Comparison of ENCODE assay signal across 20 cellular contexts in genomic region chr1:38534473-38534823, GRCh38.
DNase-seq lines count a peak whose midpoint lies in the region; ATAC-seq, FAIRE-seq and TF ChIP-seq lines count a peak whose summit lies in the region.
"Had no signal": no experiment of that assay in that cellular context is flagged by ENCODE, and none has a peak within 500 bp of the region (broad histone marks: within the 10 kb centered on the region; RNA-seq: fewer than 3 reads in every experiment).

No MANE protein-coding gene starts in this region.

- in situ Hi-C loops in K562 (cut with MboI) = no loop called here

- H3K4me1 ChIP-seq in CD8-positive, alpha-beta memory T cell (ENCODE audit: insufficient read depth, low read length) = no peaks in the 10 kb centered on the region
- H3K4me1 ChIP-seq in K562 (replicated peaks in 1 of 2; ENCODE audit: control insufficient read depth in 2 of 2, insufficient read depth in 2 of 2, low read length in 2 of 2) (peaks cover 9 to 16% of the 10 kb centered on the region in 2 experiments), neural progenitor cell (no peaks in the 10 kb centered on the region), smooth muscle cell (ENCODE audit: low read depth) (no peaks in the 10 kb centered on the region)
- H3K4me1 ChIP-seq: BLaER1 had no signal

- H3K4me1 Mint-ChIP-seq in CD8-positive, alpha-beta memory T cell = no peaks in the 10 kb centered on the region
- peaks cover 7% of the 10 kb centered on the region for H3K4me1 Mint-ChIP-seq in neural progenitor cell

- H3K36me3 Mint-ChIP-seq in CD8-positive, alpha-beta memory T cell = peaks cover 0 to 2% (median 0%) of the 10 kb centered on the region in 3 donors
- no peaks in the 10 kb centered on the region for H3K36me3 Mint-ChIP-seq in neural progenitor cell
- H3K36me3 Mint-ChIP-seq: CD8-positive, alpha-beta T cell had no signal

- intact Hi-C loops in K562 (cut with micrococcal nuclease) = no loop called here

- POLR2A ChIA-PET in CD8-positive, alpha-beta memory T cell (lab: Charles Lee) = no interaction called here
- POLR2A ChIA-PET in K562 (lab: Yijun Ruan, JAX) = interaction anchor here (0.7 to 1.6 kb wide), 7 partner anchors 9 to 506 kb away, joined by 3 to 5 read pairs (median 4); no protein-coding TSS in a partner anchor

- H3K4me2 ChIP-seq in K562 (ENCODE audit: insufficient read depth, low read length) (no peak overlapping the region; the same call in 1 of the 2 replicates), neural progenitor cell (no peak overlapping the region), smooth muscle cell (no peak overlapping the region)
- H3K4me2 ChIP-seq: BLaER1, GM23338 had no signal

- H3K27ac Mint-ChIP-seq in CD8-positive, alpha-beta memory T cell = no peak overlapping the region
- no peak overlapping the region for H3K27ac Mint-ChIP-seq in neural progenitor cell
- H3K27ac Mint-ChIP-seq: CD8-positive, alpha-beta T cell; GM23338; HFFc6 had no signal

- no peak overlapping the region for H3K4me3 Mint-ChIP-seq in CD8-positive, alpha-beta memory T cell
- no peak overlapping the region for H3K4me3 Mint-ChIP-seq in neural progenitor cell
- H3K4me3 Mint-ChIP-seq: CD8-positive, alpha-beta T cell; GM23338; HFFc6 had no signal

- no TSS peak for BruUV-seq in K562 (replicated peaks; lab: Mats Ljungman, UMichigan)

- no peak for TF ChIP-seq POLR2A in K562 (conservative IDR thresholded peaks at IDR 0.05)

- H3F3A ChIP-seq in neural progenitor cell (ENCODE audit: low read depth) (peaks cover 4% of the 10 kb centered on the region), smooth muscle cell (ENCODE audit: low read depth) (no peaks in the 10 kb centered on the region)

- H3K27ac ChIP-seq in CD8-positive, alpha-beta memory T cell (ENCODE audit: low read depth, low read length) = peak overlapping the region; percentile 17
- H3K27ac ChIP-seq in K562 (ENCODE audit: extremely low read depth, low read depth, low read length) (peak overlapping the region; percentile 36; the same call in 2 of the 3 replicates), neural progenitor cell (no peak overlapping the region), smooth muscle cell (ENCODE audit: low read depth) (no peak overlapping the region)
- H3K27ac ChIP-seq: BLaER1 had no signal

- no peaks in the 10 kb centered on the region for H3K9me3 Mint-ChIP-seq in CD8-positive, alpha-beta memory T cell
- H3K9me3 Mint-ChIP-seq in neural progenitor cell = no peaks in the 10 kb centered on the region
- H3K9me3 Mint-ChIP-seq: CD8-positive, alpha-beta T cell; GM23338 had no signal

- no peaks in the 10 kb centered on the region for H3K9me3 ChIP-seq in CD8-positive, alpha-beta memory T cell (ENCODE audit: low read length)
- H3K9me3 ChIP-seq in MG63 = no peaks in the 10 kb centered on the region
- H3K9me3 ChIP-seq in K562 (replicated peaks; ENCODE audit: control insufficient read depth, insufficient read depth, low read depth, low read length) = no peaks in the 10 kb centered on the region
- H3K9me3 ChIP-seq in neural progenitor cell (ENCODE audit: low read depth) = no peaks in the 10 kb centered on the region
- H3K9me3 ChIP-seq in smooth muscle cell (replicated peaks; ENCODE audit: low read depth) = no peaks in the 10 kb centered on the region
- H3K9me3 ChIP-seq: BLaER1 had no signal

- H3K9me1 ChIP-seq in K562 (ENCODE audit: control insufficient read depth, insufficient read depth, low read length) = no peaks in the 10 kb centered on the region

- H3K27me3 ChIP-seq in CD8-positive, alpha-beta memory T cell (ENCODE audit: insufficient read depth, low read length, poor library complexity, severe bottlenecking) = no peaks in the 10 kb centered on the region
- H3K27me3 ChIP-seq in MG63 (no peaks in the 10 kb centered on the region), K562 (ENCODE audit: control insufficient read depth in 2 of 2, insufficient read depth in 2 of 2, low read length in 2 of 2) (no peaks in the 10 kb centered on the region), neural progenitor cell (no peaks in the 10 kb centered on the region), smooth muscle cell (ENCODE audit: low read depth) (no peaks in the 10 kb centered on the region)
- H3K27me3 ChIP-seq: BLaER1 had no signal

- H3K9ac ChIP-seq in K562 (ENCODE audit: insufficient read depth in 1 of 2, low read depth in 2 of 2, low read length in 2 of 2) = no peak overlapping the region
- H3K9ac ChIP-seq in neural progenitor cell = no peak overlapping the region
- H3K9ac ChIP-seq in smooth muscle cell (ENCODE audit: low read depth) = no peak overlapping the region
- H3K9ac ChIP-seq: BLaER1 had no signal

- TF ChIP-seq EP300 in K562 (IDR thresholded peaks at IDR 0.05; ENCODE audit: low read length) = no peak

- H3K79me2 ChIP-seq in K562 (ENCODE audit: control insufficient read depth, insufficient read depth, low read length) = no peaks in the 10 kb centered on the region
- H3K79me2 ChIP-seq in neural progenitor cell (ENCODE audit: low read depth) = no peaks in the 10 kb centered on the region
- no peaks in the 10 kb centered on the region for H3K79me2 ChIP-seq in smooth muscle cell (ENCODE audit: low read depth)

- H3K36me3 ChIP-seq in CD8-positive, alpha-beta memory T cell (ENCODE audit: insufficient read depth, low read length) = no peaks in the 10 kb centered on the region
- H3K36me3 ChIP-seq in MG63 (no peaks in the 10 kb centered on the region), K562 (ENCODE audit: control insufficient read depth, insufficient read depth, low read length) (no peaks in the 10 kb centered on the region), neural progenitor cell (no peaks in the 10 kb centered on the region), smooth muscle cell (ENCODE audit: low read depth) (no peaks in the 10 kb centered on the region)
- H3K36me3 ChIP-seq: BLaER1 had no signal

- peaks cover 9 to 38% of the 10 kb centered on the region in 2 donors for H3K27me3 Mint-ChIP-seq in CD8-positive, alpha-beta memory T cell
- no peaks in the 10 kb centered on the region for H3K27me3 Mint-ChIP-seq in neural progenitor cell (ENCODE audit: insufficient read depth, low read depth)

- H4K20me1 ChIP-seq in K562 (replicated peaks; ENCODE audit: control insufficient read depth, insufficient read depth, low read length) (no peaks in the 10 kb centered on the region), neural progenitor cell (ENCODE audit: low read depth) (no peaks in the 10 kb centered on the region), smooth muscle cell (ENCODE audit: low read depth) (no peaks in the 10 kb centered on the region)
- H4K20me1 ChIP-seq: BLaER1 had no signal

- TF ChIP-seq CTCF in K562 (IDR thresholded peaks at IDR 0.05 in 2 of 3, conservative IDR thresholded peaks at IDR 0.05 in 1 of 3; ENCODE audit: insufficient read depth in 2 of 3, low read depth in 1 of 3, low read length in 3 of 3) = no peak
- TF ChIP-seq CTCF in neural progenitor cell (IDR thresholded peaks at IDR 0.05) = no peak
- no peak for TF ChIP-seq CTCF in smooth muscle cell (IDR thresholded peaks at IDR 0.05; ENCODE audit: borderline replicate concordance, insufficient read depth, poor library complexity, severe bottlenecking)

- no peak for FAIRE-seq in K562 (lab: Jason Lieb, UNC)
- FAIRE-seq: A204.1, H54, HepG2 had no signal

- ATAC-seq in K562 = no peak
- ATAC-seq: CD8-positive, alpha-beta T cell; GM23338; HepG2 had no signal

- H2AFZ ChIP-seq in K562 (ENCODE audit: low read depth, low read length) (0 out of 2 replicates have a peak overlapping the region, but pooled peaks have one; percentile 26), neural progenitor cell (replicated peaks) (peak overlapping the region; percentile 26), smooth muscle cell (ENCODE audit: low read depth) (no peak overlapping the region)

- WGBS in K562 (ENCODE audit: insufficient coverage, low coverage, missing lambda C conversion rate) = 89% methylated on average over 7 of the region's 7 CpGs
- WGBS in smooth muscle cell (ENCODE audit: low lambda C conversion rate) = 96% methylated on average over 7 of the region's 7 CpGs

- CTCF ChIA-PET in CD8-positive, alpha-beta memory T cell (lab: Charles Lee) = interaction anchor here (0.8 kb wide), 1 partner anchor 12 kb away, joined by 3 read pairs; no protein-coding TSS in a partner anchor
- CTCF ChIA-PET in K562 (lab: Yijun Ruan, JAX; ENCODE audit: low intra/inter-chr PET ratio) = no interaction called here

- TF ChIP-seq RAD21 in K562 (CRISPR knock-in tag; conservative IDR thresholded peaks at IDR 0.05 in 1 of 2, IDR thresholded peaks at IDR 0.05 in 1 of 2) = no peak

- no peak for DNase-seq in CD8-positive, alpha-beta memory T cell
- DNase-seq in MG63 (peak; percentile 41), K562 (ENCODE audit: extremely low read depth in 1 of 4, low spot score in 3 of 4) (no peak), neural progenitor cell (ENCODE audit: low spot score) (no peak), DMS 273 (lab: John Stamatoyannopoulos, UW; ENCODE audit: unreplicated experiment) (no peak), smooth muscle cell (lab: John Stamatoyannopoulos, UW; ENCODE audit: unreplicated experiment) (no peak), activated T-cell treated with anti-CD3 and anti-CD28 coated beads for 4 hours (no peak)
- DNase-seq in activated naive CD4-positive, alpha-beta T cell treated with Interleukin-2 at 50 U/mL for 16 hours = no peak
- DNase-seq: AML-193; CD8-positive, alpha-beta T cell; COR-L47; DMS79 treated with DMSO at 0.1 percent for 48 hours; GF-D8; HCEC 1CT; HFFc6 had no signal

- no peak overlapping the region for H3K4me3 ChIP-seq in CD8-positive, alpha-beta memory T cell (ENCODE audit: low read length)
- H3K4me3 ChIP-seq in MG63 = no peak overlapping the region
- no peak overlapping the region for H3K4me3 ChIP-seq in K562
- no peak overlapping the region for H3K4me3 ChIP-seq in neural progenitor cell
- H3K4me3 ChIP-seq in smooth muscle cell = no peak overlapping the region
- H3K4me3 ChIP-seq: BLaER1, GM23338 had no signal

TF ChIP-seq in K562, 482 proteins besides CTCF, POLR2A, EP300 and RAD21 (continues in another document):
- no peak for TF ChIP-seq PHF8 (IDR thresholded peaks at IDR 0.05; ENCODE audit: borderline replicate concordance, low read length)
- TF ChIP-seq BRF2 (IDR thresholded peaks at IDR 0.05; ENCODE audit: borderline replicate concordance, insufficient read depth, insufficient read length) = no peak
- no peak for TF ChIP-seq SNRNP70 (optimal IDR thresholded peaks at IDR 0.05; ENCODE audit: low read depth, low read length)

Comparison
In these comparisons a context has a peak if more than half of its experiments do, and no peak if none do; other contexts are left out.
1. H3K27ac ChIP-seq: peak in CD8-positive, alpha-beta memory T cell (single experiment) and K562 (single experiment); none in neural progenitor cell (single experiment) and smooth muscle cell (single experiment).